In genomic region chr5:99032234-99033013, GRCh38 we compare ENCODE assay signal across 1 cellular context.
TF ChIP-seq lines count a peak whose summit lies in the region.

No MANE protein-coding gene starts in this region.

TF ChIP-seq in K562, 482 proteins besides CTCF, POLR2A, EP300 and RAD21 (continued from another document and continues in another):
- TF ChIP-seq, protein P1, sequence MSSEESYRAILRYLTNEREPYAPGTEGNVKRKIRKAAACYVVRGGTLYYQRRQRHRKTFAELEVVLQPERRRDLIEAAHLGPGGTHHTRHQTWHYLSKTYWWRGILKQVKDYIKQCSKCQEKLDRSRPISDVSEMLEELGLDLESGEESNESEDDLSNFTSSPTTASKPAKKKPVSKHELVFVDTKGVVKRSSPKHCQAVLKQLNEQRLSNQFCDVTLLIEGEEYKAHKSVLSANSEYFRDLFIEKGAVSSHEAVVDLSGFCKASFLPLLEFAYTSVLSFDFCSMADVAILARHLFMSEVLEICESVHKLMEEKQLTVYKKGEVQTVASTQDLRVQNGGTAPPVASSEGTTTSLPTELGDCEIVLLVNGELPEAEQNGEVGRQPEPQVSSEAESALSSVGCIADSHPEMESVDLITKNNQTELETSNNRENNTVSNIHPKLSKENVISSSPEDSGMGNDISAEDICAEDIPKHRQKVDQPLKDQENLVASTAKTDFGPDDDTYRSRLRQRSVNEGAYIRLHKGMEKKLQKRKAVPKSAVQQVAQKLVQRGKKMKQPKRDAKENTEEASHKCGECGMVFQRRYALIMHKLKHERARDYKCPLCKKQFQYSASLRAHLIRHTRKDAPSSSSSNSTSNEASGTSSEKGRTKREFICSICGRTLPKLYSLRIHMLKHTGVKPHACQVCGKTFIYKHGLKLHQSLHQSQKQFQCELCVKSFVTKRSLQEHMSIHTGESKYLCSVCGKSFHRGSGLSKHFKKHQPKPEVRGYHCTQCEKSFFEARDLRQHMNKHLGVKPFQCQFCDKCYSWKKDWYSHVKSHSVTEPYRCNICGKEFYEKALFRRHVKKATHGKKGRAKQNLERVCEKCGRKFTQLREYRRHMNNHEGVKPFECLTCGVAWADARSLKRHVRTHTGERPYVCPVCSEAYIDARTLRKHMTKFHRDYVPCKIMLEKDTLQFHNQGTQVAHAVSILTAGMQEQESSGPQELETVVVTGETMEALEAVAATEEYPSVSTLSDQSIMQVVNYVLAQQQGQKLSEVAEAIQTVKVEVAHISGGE (CRISPR knock-in tag; IDR thresholded peaks at IDR 0.05) = 0 out of 6 replicates have a peak, but pooled peaks of 1 of the 3 experiments have one; percentile 23
- TF ChIP-seq JUND (IDR thresholded peaks at IDR 0.05; ENCODE audit: borderline replicate concordance, low read depth, low read length) (peak; percentile 44; the same call in 1 of the 2 replicates), JUND (tag; IDR thresholded peaks at IDR 0.05; ENCODE audit: borderline replicate concordance, low read depth, low read length) (no peak), CC2D1A (IDR thresholded peaks at IDR 0.05) (peak; percentile 69), DACH1 (IDR thresholded peaks at IDR 0.05; ENCODE audit: partially characterized antibody) (peak; percentile 16), MAZ (CRISPR knock-in tag; conservative IDR thresholded peaks at IDR 0.05 in 1 of 2, IDR thresholded peaks at IDR 0.05 in 1 of 2) (peak in 1 of 2 experiments; percentile 38; a peak in 1 of 4 replicates), MIER1 (IDR thresholded peaks at IDR 0.05; ENCODE audit: low read depth) (no peak), SMC3 (conservative IDR thresholded peaks at IDR 0.05; ENCODE audit: insufficient read depth, low read depth, low read length) (peak; percentile 92), CEBPG (CRISPR knock-in tag; IDR thresholded peaks at IDR 0.05) (no peak), CEBPG (tag; conservative IDR thresholded peaks at IDR 0.05 in 1 of 2, IDR thresholded peaks at IDR 0.05 in 1 of 2) (0 out of 4 replicates have a peak, but pooled peaks of 1 of the 2 experiments have one; percentile 40), ZNF24 (IDR thresholded peaks at IDR 0.05) (0 out of 2 replicates have a peak, but pooled peaks have one; percentile 51), YY1 (IDR thresholded peaks at IDR 0.05; ENCODE audit: borderline replicate concordance in 1 of 3, control insufficient read depth in 1 of 3, extremely low read depth in 1 of 3, insufficient read depth in 3 of 3, insufficient read length in 1 of 3, insufficient replicate concordance in 2 of 3, low read depth in 1 of 3, low read length in 2 of 3) (peak in 1 of 3 experiments; percentile 19), POLR3A (IDR thresholded peaks at IDR 0.05; ENCODE audit: borderline replicate concordance, extremely low read depth, insufficient read depth, insufficient read length) (no peak), BACH1 (tag; IDR thresholded peaks at IDR 0.05) (peak; percentile 34; the same call in 1 of the 2 replicates), NR2F6 (CRISPR knock-in tag; IDR thresholded peaks at IDR 0.05) (no peak), PTRF (tag; IDR thresholded peaks at IDR 0.05) (no peak), TEAD2 (tag; IDR thresholded peaks at IDR 0.05) (no peak), NBN (IDR thresholded peaks at IDR 0.05; ENCODE audit: low read depth) (0 out of 2 replicates have a peak, but pooled peaks have one; percentile 22), THAP12 (CRISPR knock-in tag; IDR thresholded peaks at IDR 0.05) (no peak), ZNF644 (tag; IDR thresholded peaks at IDR 0.05; ENCODE audit: low read depth) (no peak), SIX5 (IDR thresholded peaks at IDR 0.05; ENCODE audit: borderline replicate concordance in 1 of 2, insufficient read depth in 1 of 2, low read depth in 1 of 2, low read length in 2 of 2) (no peak), ARNT (IDR thresholded peaks at IDR 0.05) (0 out of 4 replicates have a peak, but pooled peaks of 1 of the 2 experiments have one; percentile 42), NFYB (IDR thresholded peaks at IDR 0.05; ENCODE audit: extremely low read depth, insufficient read length) (peak; percentile 9), ZNF384 (IDR thresholded peaks at IDR 0.05; ENCODE audit: low read depth, low read length) (0 out of 2 replicates have a peak, but pooled peaks have one; percentile 19), PHB2 (IDR thresholded peaks at IDR 0.05; ENCODE audit: low read depth) (no peak), ZNF165 (CRISPR knock-in tag; IDR thresholded peaks at IDR 0.05; ENCODE audit: borderline replicate concordance) (no peak), NR2C2 (CRISPR knock-in tag; IDR thresholded peaks at IDR 0.05) (peak; percentile 67; the same call in 1 of the 2 replicates), NR2C2 (tag; IDR thresholded peaks at IDR 0.05) (peak; percentile 95), DDX20 (tag; IDR thresholded peaks at IDR 0.05; ENCODE audit: low read depth) (no peak), TFAM (CRISPR knock-in tag; conservative IDR thresholded peaks at IDR 0.05) (no peak), DPF2 (IDR thresholded peaks at IDR 0.05) (0 out of 2 replicates have a peak, but pooled peaks have one; percentile 21), MEF2D (tag; conservative IDR thresholded peaks at IDR 0.05; ENCODE audit: low read depth) (peak; percentile 46; the same call in 1 of the 2 replicates), ZC3H11A (IDR thresholded peaks at IDR 0.05; ENCODE audit: low read depth, low read length) (no peak), TBL1XR1 (IDR thresholded peaks at IDR 0.05; ENCODE audit: low read length in 2 of 2) (peak in 1 of 2 experiments; percentile 36; a peak in 1 of 4 replicates), KDM5B (IDR thresholded peaks at IDR 0.05; ENCODE audit: insufficient replicate concordance, low read depth, low read length) (no peak), KAT8 (IDR thresholded peaks at IDR 0.05; ENCODE audit: low read depth) (no peak), CBX3 (IDR thresholded peaks at IDR 0.05; ENCODE audit: borderline replicate concordance in 1 of 2, low read length in 2 of 2) (0 out of 3 replicates have a peak, but pooled peaks of 1 of the 2 experiments have one; percentile 21), ZNF780A (CRISPR knock-in tag; IDR thresholded peaks at IDR 0.05) (no peak), PRPF4 (IDR thresholded peaks at IDR 0.05; ENCODE audit: insufficient read depth, low read depth, low read length, poor library complexity, severe bottlenecking) (no peak), GTF2A2 (tag; IDR thresholded peaks at IDR 0.05) (no peak), HDAC2 (IDR thresholded peaks at IDR 0.05) (no peak), SRSF9 (IDR thresholded peaks at IDR 0.05; ENCODE audit: borderline replicate concordance, low read depth, low read length) (no peak), ETS2 (tag; IDR thresholded peaks at IDR 0.05; ENCODE audit: borderline replicate concordance, poor library complexity, severe bottlenecking) (no peak), DLX4 (CRISPR knock-in tag; IDR thresholded peaks at IDR 0.05) (no peak), ZNF224 (CRISPR knock-in tag; IDR thresholded peaks at IDR 0.05) (no peak), KLF16 (IDR thresholded peaks at IDR 0.05) (no peak), RCOR1 (IDR thresholded peaks at IDR 0.05; ENCODE audit: borderline replicate concordance in 1 of 2, low read depth in 2 of 2, low read length in 2 of 2) (peak in 1 of 2 experiments; percentile 23; a peak in 1 of 4 replicates), FOS (IDR thresholded peaks at IDR 0.05; ENCODE audit: extremely low read depth, insufficient read length) (no peak)
- TF ChIP-seq, protein P2, sequence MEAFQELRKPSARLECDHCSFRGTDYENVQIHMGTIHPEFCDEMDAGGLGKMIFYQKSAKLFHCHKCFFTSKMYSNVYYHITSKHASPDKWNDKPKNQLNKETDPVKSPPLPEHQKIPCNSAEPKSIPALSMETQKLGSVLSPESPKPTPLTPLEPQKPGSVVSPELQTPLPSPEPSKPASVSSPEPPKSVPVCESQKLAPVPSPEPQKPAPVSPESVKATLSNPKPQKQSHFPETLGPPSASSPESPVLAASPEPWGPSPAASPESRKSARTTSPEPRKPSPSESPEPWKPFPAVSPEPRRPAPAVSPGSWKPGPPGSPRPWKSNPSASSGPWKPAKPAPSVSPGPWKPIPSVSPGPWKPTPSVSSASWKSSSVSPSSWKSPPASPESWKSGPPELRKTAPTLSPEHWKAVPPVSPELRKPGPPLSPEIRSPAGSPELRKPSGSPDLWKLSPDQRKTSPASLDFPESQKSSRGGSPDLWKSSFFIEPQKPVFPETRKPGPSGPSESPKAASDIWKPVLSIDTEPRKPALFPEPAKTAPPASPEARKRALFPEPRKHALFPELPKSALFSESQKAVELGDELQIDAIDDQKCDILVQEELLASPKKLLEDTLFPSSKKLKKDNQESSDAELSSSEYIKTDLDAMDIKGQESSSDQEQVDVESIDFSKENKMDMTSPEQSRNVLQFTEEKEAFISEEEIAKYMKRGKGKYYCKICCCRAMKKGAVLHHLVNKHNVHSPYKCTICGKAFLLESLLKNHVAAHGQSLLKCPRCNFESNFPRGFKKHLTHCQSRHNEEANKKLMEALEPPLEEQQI (IDR thresholded peaks at IDR 0.05) = peak; percentile 42; the same call in 1 of the 2 replicates
- TF ChIP-seq, protein P3, sequence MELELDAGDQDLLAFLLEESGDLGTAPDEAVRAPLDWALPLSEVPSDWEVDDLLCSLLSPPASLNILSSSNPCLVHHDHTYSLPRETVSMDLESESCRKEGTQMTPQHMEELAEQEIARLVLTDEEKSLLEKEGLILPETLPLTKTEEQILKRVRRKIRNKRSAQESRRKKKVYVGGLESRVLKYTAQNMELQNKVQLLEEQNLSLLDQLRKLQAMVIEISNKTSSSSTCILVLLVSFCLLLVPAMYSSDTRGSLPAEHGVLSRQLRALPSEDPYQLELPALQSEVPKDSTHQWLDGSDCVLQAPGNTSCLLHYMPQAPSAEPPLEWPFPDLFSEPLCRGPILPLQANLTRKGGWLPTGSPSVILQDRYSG (tag; conservative IDR thresholded peaks at IDR 0.05; ENCODE audit: low read depth) = 0 out of 2 replicates have a peak, but pooled peaks have one; percentile 53
- TF ChIP-seq, protein P4, sequence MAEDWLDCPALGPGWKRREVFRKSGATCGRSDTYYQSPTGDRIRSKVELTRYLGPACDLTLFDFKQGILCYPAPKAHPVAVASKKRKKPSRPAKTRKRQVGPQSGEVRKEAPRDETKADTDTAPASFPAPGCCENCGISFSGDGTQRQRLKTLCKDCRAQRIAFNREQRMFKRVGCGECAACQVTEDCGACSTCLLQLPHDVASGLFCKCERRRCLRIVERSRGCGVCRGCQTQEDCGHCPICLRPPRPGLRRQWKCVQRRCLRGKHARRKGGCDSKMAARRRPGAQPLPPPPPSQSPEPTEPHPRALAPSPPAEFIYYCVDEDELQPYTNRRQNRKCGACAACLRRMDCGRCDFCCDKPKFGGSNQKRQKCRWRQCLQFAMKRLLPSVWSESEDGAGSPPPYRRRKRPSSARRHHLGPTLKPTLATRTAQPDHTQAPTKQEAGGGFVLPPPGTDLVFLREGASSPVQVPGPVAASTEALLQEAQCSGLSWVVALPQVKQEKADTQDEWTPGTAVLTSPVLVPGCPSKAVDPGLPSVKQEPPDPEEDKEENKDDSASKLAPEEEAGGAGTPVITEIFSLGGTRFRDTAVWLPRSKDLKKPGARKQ (CRISPR knock-in tag; IDR thresholded peaks at IDR 0.05) = 0 out of 2 replicates have a peak, but pooled peaks have one; percentile 4
- TF ChIP-seq, protein P5, sequence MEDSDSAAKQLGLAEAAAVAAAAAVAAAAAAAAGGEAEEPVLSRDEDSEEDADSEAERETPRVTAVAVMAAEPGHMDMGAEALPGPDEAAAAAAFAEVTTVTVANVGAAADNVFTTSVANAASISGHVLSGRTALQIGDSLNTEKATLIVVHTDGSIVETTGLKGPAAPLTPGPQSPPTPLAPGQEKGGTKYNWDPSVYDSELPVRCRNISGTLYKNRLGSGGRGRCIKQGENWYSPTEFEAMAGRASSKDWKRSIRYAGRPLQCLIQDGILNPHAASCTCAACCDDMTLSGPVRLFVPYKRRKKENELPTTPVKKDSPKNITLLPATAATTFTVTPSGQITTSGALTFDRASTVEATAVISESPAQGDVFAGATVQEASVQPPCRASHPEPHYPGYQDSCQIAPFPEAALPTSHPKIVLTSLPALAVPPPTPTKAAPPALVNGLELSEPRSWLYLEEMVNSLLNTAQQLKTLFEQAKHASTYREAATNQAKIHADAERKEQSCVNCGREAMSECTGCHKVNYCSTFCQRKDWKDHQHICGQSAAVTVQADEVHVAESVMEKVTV (CRISPR knock-in tag; IDR thresholded peaks at IDR 0.05) = peak; percentile 95
- TF ChIP-seq, protein P6, sequence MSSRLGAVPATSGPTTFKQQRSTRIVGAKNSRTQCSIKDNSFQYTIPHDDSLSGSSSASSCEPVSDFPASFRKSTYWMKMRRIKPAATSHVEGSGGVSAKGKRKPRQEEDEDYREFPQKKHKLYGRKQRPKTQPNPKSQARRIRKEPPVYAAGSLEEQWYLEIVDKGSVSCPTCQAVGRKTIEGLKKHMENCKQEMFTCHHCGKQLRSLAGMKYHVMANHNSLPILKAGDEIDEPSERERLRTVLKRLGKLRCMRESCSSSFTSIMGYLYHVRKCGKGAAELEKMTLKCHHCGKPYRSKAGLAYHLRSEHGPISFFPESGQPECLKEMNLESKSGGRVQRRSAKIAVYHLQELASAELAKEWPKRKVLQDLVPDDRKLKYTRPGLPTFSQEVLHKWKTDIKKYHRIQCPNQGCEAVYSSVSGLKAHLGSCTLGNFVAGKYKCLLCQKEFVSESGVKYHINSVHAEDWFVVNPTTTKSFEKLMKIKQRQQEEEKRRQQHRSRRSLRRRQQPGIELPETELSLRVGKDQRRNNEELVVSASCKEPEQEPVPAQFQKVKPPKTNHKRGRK (tag; IDR thresholded peaks at IDR 0.05) = no peak
